In the genomic region with DNA sequence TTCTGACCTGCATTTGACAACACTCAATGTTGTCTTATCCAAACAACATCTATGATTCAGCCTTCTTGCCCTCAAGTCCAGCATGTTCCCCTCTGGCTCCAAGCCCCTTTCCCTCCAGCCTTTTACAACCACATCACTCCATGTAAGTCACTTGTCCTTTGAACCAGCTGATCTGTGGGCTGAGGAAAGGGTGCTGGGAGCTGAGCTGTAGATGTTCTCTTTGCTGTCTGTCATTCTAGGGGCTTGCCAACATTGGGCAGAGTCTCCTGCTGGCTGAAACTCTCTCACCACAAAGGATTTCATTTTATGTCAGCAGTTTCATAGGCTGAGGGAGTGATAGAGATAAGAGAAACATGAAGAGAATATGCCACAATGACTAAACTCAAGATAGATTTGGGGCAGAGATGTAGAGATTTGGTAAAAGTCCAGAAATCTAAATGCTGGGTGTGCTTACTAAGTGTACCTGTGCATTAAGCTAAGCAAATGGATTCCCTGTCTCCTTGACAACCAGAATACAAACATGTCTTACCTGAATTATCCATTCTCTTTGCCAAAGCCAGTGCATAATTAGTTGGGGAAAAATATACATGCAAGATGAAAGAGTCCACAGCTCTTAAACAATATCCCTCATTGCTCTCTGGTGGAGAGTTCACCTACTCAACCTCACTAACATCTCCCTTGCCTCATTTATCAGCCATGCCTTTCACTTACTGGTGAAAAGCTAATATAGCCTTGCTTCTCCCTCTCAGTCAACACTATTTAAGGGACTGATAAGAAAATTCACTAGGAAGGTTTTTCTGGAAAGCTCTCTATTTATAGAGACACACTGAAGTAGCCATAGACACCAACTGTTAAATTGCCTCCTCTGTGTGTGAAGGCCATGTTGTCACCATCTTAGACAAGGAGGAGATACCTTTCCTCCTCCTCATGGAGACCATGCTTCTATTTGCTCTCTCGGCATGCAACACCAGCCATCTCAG, we compare ENCODE assay signal across 1 cellular context.
TF ChIP-seq lines count a peak whose summit lies in the region.

No MANE protein-coding gene starts in this region.

TF ChIP-seq in GM12878, 131 proteins besides CTCF, POLR2A, EP300 and RAD21 (continued from another document):
- TF ChIP-seq, protein P1, sequence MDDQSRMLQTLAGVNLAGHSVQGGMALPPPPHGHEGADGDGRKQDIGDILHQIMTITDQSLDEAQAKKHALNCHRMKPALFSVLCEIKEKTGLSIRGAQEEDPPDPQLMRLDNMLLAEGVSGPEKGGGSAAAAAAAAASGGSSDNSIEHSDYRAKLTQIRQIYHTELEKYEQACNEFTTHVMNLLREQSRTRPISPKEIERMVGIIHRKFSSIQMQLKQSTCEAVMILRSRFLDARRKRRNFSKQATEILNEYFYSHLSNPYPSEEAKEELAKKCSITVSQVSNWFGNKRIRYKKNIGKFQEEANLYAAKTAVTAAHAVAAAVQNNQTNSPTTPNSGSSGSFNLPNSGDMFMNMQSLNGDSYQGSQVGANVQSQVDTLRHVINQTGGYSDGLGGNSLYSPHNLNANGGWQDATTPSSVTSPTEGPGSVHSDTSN (IDR thresholded peaks at IDR 0.05; ENCODE audit: insufficient replicate concordance, low read depth, low read length) = no peak
- TF ChIP-seq EED (IDR thresholded peaks at IDR 0.05; ENCODE audit: low read depth) (peak; percentile 53; the same call in 1 of the 2 replicates), NFIC (IDR thresholded peaks at IDR 0.05; ENCODE audit: low read depth, low read length) (peak; percentile 61), BCL11A (IDR thresholded peaks at IDR 0.05; ENCODE audit: low read depth, low read length) (peak; percentile 6; the same call in 1 of the 2 replicates), RUNX3 (IDR thresholded peaks at IDR 0.05; ENCODE audit: low read length) (peak; percentile 94)
